10 cellular contexts compared by ENCODE assay signal in the genomic region with DNA sequence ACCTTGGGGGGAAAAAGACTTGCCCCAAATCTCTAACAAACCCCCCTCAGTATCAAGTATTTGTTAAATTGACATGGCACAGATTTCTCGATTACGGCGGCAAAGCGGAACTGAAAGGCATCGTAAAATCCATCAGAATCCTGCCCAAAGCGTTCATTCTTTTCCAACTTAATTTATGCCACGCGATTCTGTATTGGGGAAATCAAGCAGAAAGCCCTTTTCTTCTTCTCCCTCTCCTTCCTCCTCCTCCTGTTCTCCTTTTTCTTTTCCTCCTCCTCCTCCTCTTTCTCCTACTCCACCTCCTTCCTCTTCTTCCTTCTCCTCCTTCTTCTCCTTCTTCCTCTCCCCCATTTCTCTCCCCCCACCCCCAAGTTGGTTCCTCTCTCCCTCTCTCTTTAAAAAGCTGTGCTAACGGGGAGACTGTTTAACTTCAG. TPM values are rescaled to one million over a fixed set of nuclear protein-coding genes. Genes with fewer than 3 reads are reported as not detected.
DNase-seq lines count a peak whose midpoint lies in the region; ATAC-seq and TF ChIP-seq lines count a peak whose summit lies in the region.
"Had no signal": no experiment of that assay in that cellular context is flagged by ENCODE, and none has a peak within 500 bp of the region (broad histone marks: within the 10 kb centered on the region; RNA-seq: fewer than 3 reads in every experiment).

No MANE protein-coding gene starts in this region.

- H3K9ac ChIP-seq in iPS-18a (ENCODE audit: low read length): no peak overlapping the region

- peaks cover 80% of the 10 kb centered on the region for H3K27me3 Mint-ChIP-seq in WTC11 (ENCODE audit: low read depth)

- H3K36me3 Mint-ChIP-seq in WTC11: peaks cover 4% of the 10 kb centered on the region
- H3K36me3 Mint-ChIP-seq: stimulated activated memory B cell treated with anti-CD40 and anti-IgM and Interleukin-4, amounts not matched to agents 10 μg/mL and 1 μg/mL and 100 μg/mL, for 72 hours had no signal

- no peak overlapping the region for H3K27ac Mint-ChIP-seq in WTC11
- H3K27ac Mint-ChIP-seq: stimulated activated memory B cell treated with anti-CD40 and anti-IgM and Interleukin-4, amounts not matched to agents 10 μg/mL and 1 μg/mL and 100 μg/mL, for 72 hours had no signal

- no peak for ATAC-seq in WTC11
- ATAC-seq in HG02678 (IDR thresholded peaks at IDR 0.05; ENCODE audit: unreplicated experiment): no peak
- ATAC-seq: stimulated activated memory B cell treated with anti-CD40 and anti-IgM and Interleukin-4, amounts not matched to agents 10 μg/mL and 1 μg/mL and 100 μg/mL, for 72 hours had no signal

- H3K4me1 Mint-ChIP-seq in WTC11: peaks cover 48% of the 10 kb centered on the region

- peaks cover 8% of the 10 kb centered on the region for H3K4me1 ChIP-seq in HEK293 (ENCODE audit: control insufficient read depth, insufficient read depth, low read length)
- H3K4me1 ChIP-seq in iPS-18a (ENCODE audit: control insufficient read depth, low read depth, low read length): peaks cover 48% of the 10 kb centered on the region

- CTCF ChIA-PET in HEK293 (lab: Yijun Ruan, JAX): interaction anchor here (0.7 to 3.2 kb wide), 4 partner anchors 16 to 504 kb away, joined by 3 to 21 read pairs (median 4); no protein-coding TSS in a partner anchor
- CTCF ChIA-PET in WTC11 (lab: Charles Lee): interaction anchor here (0.7 to 1.2 kb wide), 2 partner anchors 70 to 462 kb away, joined by 4 to 6 read pairs; no protein-coding TSS in a partner anchor

- TF ChIP-seq CTCF in HEK293 (tag by site-specific recombination; IDR thresholded peaks at IDR 0.05) (no peak), WTC11 (IDR thresholded peaks at IDR 0.05) (no peak), WERI-Rb-1 (IDR thresholded peaks at IDR 0.05; ENCODE audit: low read depth, low read length) (no peak)

- H3K9me3 ChIP-seq in HEK293 (ENCODE audit: control insufficient read depth, insufficient read depth, low read depth, low read length) (no peaks in the 10 kb centered on the region), iPS-18a (ENCODE audit: control insufficient read depth, low read depth, low read length) (no peaks in the 10 kb centered on the region), WERI-Rb-1 (ENCODE audit: severe bottlenecking) (no peaks in the 10 kb centered on the region)

- H3K4me3 ChIP-seq in HEK293 (ENCODE audit: low read depth, low read length) (no peak overlapping the region), iPS-18a (ENCODE audit: low read length) (peak overlapping the region; percentile 67), skeletal muscle cell (ENCODE audit: low read depth, low read length) (peak overlapping the region; percentile 18), WERI-Rb-1 (ENCODE audit: low read depth, low read length) (no peak overlapping the region)

- H3K27ac ChIP-seq in HEK293 (ENCODE audit: extremely low read depth, low read depth, low read length): no peak overlapping the region
- no peak overlapping the region for H3K27ac ChIP-seq in iPS-18a (ENCODE audit: low read length)
- H3K27ac ChIP-seq in WERI-Rb-1: no peak overlapping the region

- in situ Hi-C loops in G401 (cut with HindIII; ENCODE audit: low sequenced_read_pairs): no loop called here

- H3K36me3 ChIP-seq in HEK293 (ENCODE audit: control insufficient read depth in 2 of 2, insufficient read depth in 1 of 2, low read length in 2 of 2): peaks cover 0 to 5% of the 10 kb centered on the region in 2 experiments; a peak in 1 of 3 replicates
- H3K36me3 ChIP-seq in iPS-18a (ENCODE audit: control insufficient read depth, low read depth, low read length): no peaks in the 10 kb centered on the region
- no peaks in the 10 kb centered on the region for H3K36me3 ChIP-seq in WERI-Rb-1

- peak overlapping the region; percentile 88 for H3K4me3 Mint-ChIP-seq in WTC11
- H3K4me3 Mint-ChIP-seq: stimulated activated memory B cell treated with anti-CD40 and anti-IgM and Interleukin-4, amounts not matched to agents 10 μg/mL and 1 μg/mL and 100 μg/mL, for 72 hours had no signal

- H3K27me3 ChIP-seq in iPS-18a (ENCODE audit: control insufficient read depth, insufficient read depth, low read length): peaks cover 77% of the 10 kb centered on the region
- H3K27me3 ChIP-seq in WERI-Rb-1 (ENCODE audit: insufficient read depth, low read depth, severe bottlenecking): peaks cover 97% of the 10 kb centered on the region

- DNase-seq in WTC11 (ENCODE audit: low spot score) (no peak), skeletal muscle cell (ENCODE audit: low read depth) (no peak), NCI-H1092 (lab: John Stamatoyannopoulos, UW) (no peak), WERI-Rb-1 (no peak), G401 (ENCODE audit: low spot score) (no peak)
- DNase-seq: stimulated activated CD4-positive, alpha-beta T cell treated with anti-CD3 and anti-CD28 coated beads, Interleukin-4, amount 100 ng/mL, for 1 hour had no signal

- H3K9me3 Mint-ChIP-seq in WTC11: no peaks in the 10 kb centered on the region
- H3K9me3 Mint-ChIP-seq: stimulated activated memory B cell treated with anti-CD40 and anti-IgM and Interleukin-4, amounts not matched to agents 10 μg/mL and 1 μg/mL and 100 μg/mL, for 72 hours had no signal

- POLR2A ChIA-PET in HEK293 (lab: Yijun Ruan, JAX) (interaction anchor here (0.6 kb wide), 1 partner anchor 10 kb away, joined by 5 read pairs; no protein-coding TSS in a partner anchor), WTC11 (lab: Charles Lee) (no interaction called here)

TF ChIP-seq in HEK293, 187 proteins besides CTCF, POLR2A, EP300 and RAD21:
- TF ChIP-seq ZNF843 (tag by site-specific recombination; IDR thresholded peaks at IDR 0.05) (no peak), ZNF302 (tag by site-specific recombination; IDR thresholded peaks at IDR 0.05; ENCODE audit: low read depth) (no peak), ZNF214 (tag by site-specific recombination; IDR thresholded peaks at IDR 0.05; ENCODE audit: borderline replicate concordance) (no peak), MYNN (tag by site-specific recombination; IDR thresholded peaks at IDR 0.05; ENCODE audit: borderline replicate concordance) (no peak), SP7 (tag by site-specific recombination; IDR thresholded peaks at IDR 0.05) (no peak), EGR2 (tag by site-specific recombination; IDR thresholded peaks at IDR 0.05; ENCODE audit: low read depth) (peak; percentile 50; the same call in 1 of the 2 replicates), ZNF366 (tag by site-specific recombination; conservative IDR thresholded peaks at IDR 0.05) (peak; percentile 57; the same call in 1 of the 2 replicates), ZBTB7A (tag by site-specific recombination; IDR thresholded peaks at IDR 0.05; ENCODE audit: low read depth) (no peak), ZNF433 (tag by site-specific recombination; IDR thresholded peaks at IDR 0.05; ENCODE audit: low read depth) (no peak)

TF ChIP-seq in WTC11, 78 proteins besides CTCF, POLR2A, EP300 and RAD21 (continues in another document):
- no peak for TF ChIP-seq SP1 (CRISPR knock-in tag; conservative IDR thresholded peaks at IDR 0.05)
- no peak for TF ChIP-seq TEAD1 (CRISPR knock-in tag; IDR thresholded peaks at IDR 0.05)
- TF ChIP-seq, protein P1, sequence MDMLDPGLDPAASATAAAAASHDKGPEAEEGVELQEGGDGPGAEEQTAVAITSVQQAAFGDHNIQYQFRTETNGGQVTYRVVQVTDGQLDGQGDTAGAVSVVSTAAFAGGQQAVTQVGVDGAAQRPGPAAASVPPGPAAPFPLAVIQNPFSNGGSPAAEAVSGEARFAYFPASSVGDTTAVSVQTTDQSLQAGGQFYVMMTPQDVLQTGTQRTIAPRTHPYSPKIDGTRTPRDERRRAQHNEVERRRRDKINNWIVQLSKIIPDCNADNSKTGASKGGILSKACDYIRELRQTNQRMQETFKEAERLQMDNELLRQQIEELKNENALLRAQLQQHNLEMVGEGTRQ (CRISPR knock-in tag; IDR thresholded peaks at IDR 0.05): no peak
- no peak for TF ChIP-seq TEAD4 (CRISPR knock-in tag; IDR thresholded peaks at IDR 0.05)
- TF ChIP-seq, protein P2, sequence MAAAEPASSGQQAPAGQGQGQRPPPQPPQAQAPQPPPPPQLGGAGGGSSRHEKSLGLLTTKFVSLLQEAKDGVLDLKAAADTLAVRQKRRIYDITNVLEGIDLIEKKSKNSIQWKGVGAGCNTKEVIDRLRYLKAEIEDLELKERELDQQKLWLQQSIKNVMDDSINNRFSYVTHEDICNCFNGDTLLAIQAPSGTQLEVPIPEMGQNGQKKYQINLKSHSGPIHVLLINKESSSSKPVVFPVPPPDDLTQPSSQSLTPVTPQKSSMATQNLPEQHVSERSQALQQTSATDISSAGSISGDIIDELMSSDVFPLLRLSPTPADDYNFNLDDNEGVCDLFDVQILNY (CRISPR knock-in tag; IDR thresholded peaks at IDR 0.05): no peak
- TF ChIP-seq IRF1 (CRISPR knock-in tag; IDR thresholded peaks at IDR 0.05): no peak
- no peak for TF ChIP-seq TCF7 (CRISPR knock-in tag; IDR thresholded peaks at IDR 0.05; ENCODE audit: low read depth)
- TF ChIP-seq ATF3 (CRISPR knock-in tag; conservative IDR thresholded peaks at IDR 0.05): no peak
- TF ChIP-seq FOXK1 (CRISPR knock-in tag; IDR thresholded peaks at IDR 0.05): no peak
- TF ChIP-seq, protein P3, sequence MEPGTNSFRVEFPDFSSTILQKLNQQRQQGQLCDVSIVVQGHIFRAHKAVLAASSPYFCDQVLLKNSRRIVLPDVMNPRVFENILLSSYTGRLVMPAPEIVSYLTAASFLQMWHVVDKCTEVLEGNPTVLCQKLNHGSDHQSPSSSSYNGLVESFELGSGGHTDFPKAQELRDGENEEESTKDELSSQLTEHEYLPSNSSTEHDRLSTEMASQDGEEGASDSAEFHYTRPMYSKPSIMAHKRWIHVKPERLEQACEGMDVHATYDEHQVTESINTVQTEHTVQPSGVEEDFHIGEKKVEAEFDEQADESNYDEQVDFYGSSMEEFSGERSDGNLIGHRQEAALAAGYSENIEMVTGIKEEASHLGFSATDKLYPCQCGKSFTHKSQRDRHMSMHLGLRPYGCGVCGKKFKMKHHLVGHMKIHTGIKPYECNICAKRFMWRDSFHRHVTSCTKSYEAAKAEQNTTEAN (CRISPR knock-in tag; IDR thresholded peaks at IDR 0.05): no peak

RNA-seq across cellular contexts. Expression of gene DLL1, which starts 2.5 kb away (rescaled TPM):
- total RNA-seq in WTC11 (2021): 20.6 to 25.3 TPM (median 20.7 TPM) in 3 replicates
- 0.18 and 0.51 TPM in 2 replicates for total RNA-seq in G401 (2014; rRNA removed; shearing (Covaris generic))

RNA-seq across cellular contexts. Expression of gene FAM120B, which starts 13.1 kb away (rescaled TPM):
- total RNA-seq in WTC11 (2021): 15.2 to 16.8 TPM (median 15.2 TPM) in 3 replicates
- total RNA-seq in G401 (2014; rRNA removed; shearing (Covaris generic)): 9.4 and 12.5 TPM in 2 replicates

Comparison
In these comparisons a context has a peak if more than half of its experiments do, and no peak if none do; other contexts are left out.
1. H3K4me3 ChIP-seq: peak in iPS-18a (single experiment) and skeletal muscle cell (single experiment); none in HEK293 (single experiment) and WERI-Rb-1 (single experiment).
2. RNA of gene DLL1, which starts 2.5 kb away (total RNA-seq): 20.6 to 25.3 TPM in WTC11; 0.18 to 0.51 TPM in G401; every median in the first group is over 10 times any median in the second.